Comparison of ENCODE assay signal across 8 cellular contexts in the genomic region with DNA sequence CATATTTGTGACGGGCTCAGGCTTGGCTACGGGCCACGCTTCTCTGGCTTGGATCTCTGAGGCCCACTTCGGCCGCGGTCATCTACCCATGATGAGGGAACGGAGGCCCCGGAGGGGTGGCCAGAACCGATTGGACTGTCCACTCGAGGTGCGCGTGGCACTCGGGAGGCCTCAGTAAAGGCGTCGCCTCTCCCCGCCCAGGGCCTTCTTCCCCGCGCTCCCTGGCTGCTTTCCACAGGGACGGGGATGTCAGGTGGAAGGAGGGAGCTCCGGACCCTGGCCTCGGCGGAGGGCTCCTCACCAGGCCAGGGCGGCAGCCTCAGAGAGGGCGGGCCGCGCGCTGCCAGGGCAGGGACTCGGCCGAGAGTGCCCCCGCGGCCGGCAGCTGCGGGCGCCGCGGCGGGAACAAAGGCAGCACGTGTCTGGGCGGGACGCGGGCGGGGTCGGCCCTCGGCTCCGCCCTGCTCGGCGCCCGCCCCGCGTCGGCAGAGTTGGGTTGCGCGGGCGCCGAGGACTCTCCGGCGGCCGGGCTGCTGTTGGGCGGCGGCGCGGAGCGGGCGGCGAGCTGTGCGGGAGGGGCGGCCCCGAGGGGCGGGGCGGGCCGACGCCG. TPM values are rescaled to one million over a fixed set of nuclear protein-coding genes. Genes with fewer than 3 reads are reported as not detected.
DNase-seq lines count a peak whose midpoint lies in the region; ATAC-seq, FAIRE-seq and TF ChIP-seq lines count a peak whose summit lies in the region.

No MANE protein-coding gene starts in this region.

- DNase-seq in GM03348 (ENCODE audit: low spot score), result peak; percentile 96
- no peak for DNase-seq in HFF-Myc (ENCODE audit: extremely low read depth, low read depth)
- peak; percentile 86 to 95 (median 94) for DNase-seq in NCI-H1417 (lab: John Stamatoyannopoulos, UW)
- peak; percentile 58 for DNase-seq in T-helper 9 cell
- peak; percentile 88 to 94 (median 92) for DNase-seq in K562 (ENCODE audit: extremely low read depth in 1 of 4, low spot score in 3 of 4)
- peak; percentile 46 to 71 for DNase-seq in gastrocnemius medialis

- CTCF ChIA-PET in K562 (lab: Yijun Ruan, JAX; ENCODE audit: low intra/inter-chr PET ratio), result no interaction called here

- TF ChIP-seq EP300 in K562 (IDR thresholded peaks at IDR 0.05; ENCODE audit: low read length), result no peak

- H3K36me3 ChIP-seq in K562 (ENCODE audit: control insufficient read depth, insufficient read depth, low read length) (peaks cover 57% of the 10 kb centered on the region; the same call in 2 of the 3 replicates), iPS-15b (ENCODE audit: control insufficient read depth, insufficient read depth, low read length) (peaks cover 14% of the 10 kb centered on the region), gastrocnemius medialis (peaks cover 0 to 21% of the 10 kb centered on the region in 2 donors)

- ATAC-seq in K562 (peak; percentile 90), gastrocnemius medialis (peak; percentile 72 to 73), GM21528 (IDR thresholded peaks at IDR 0.05; ENCODE audit: low FRiP score, unreplicated experiment) (no peak)

- in situ Hi-C loops in K562 (cut with MboI), result no loop called here
- in situ Hi-C loops in gastrocnemius medialis (cut with MboI; ENCODE audit: low sequenced_read_pairs in 4 of 4), result loop anchor here in 1 of 4 donors (25.0 kb wide), 1 partner anchor 401 kb away; a partner anchor contains a TSS

- TF ChIP-seq CTCF in HFF-Myc (IDR thresholded peaks at IDR 0.05; ENCODE audit: low read depth, low read length, missing control alignments) (no peak), K562 (IDR thresholded peaks at IDR 0.05 in 2 of 3, conservative IDR thresholded peaks at IDR 0.05 in 1 of 3; ENCODE audit: insufficient read depth in 2 of 3, low read depth in 1 of 3, low read length in 3 of 3) (peak in 1 of 3 experiments; percentile 0; a peak in 1 of 6 replicates), gastrocnemius medialis (IDR thresholded peaks at IDR 0.05 in 4 of 5, conservative IDR thresholded peaks at IDR 0.05 in 1 of 5) (no peak)

- BruUV-seq in K562 (replicated peaks; lab: Mats Ljungman, UMichigan), result no TSS peak

- H3K27ac ChIP-seq in K562 (ENCODE audit: extremely low read depth, low read depth, low read length) (peak overlapping the region; percentile 78), gastrocnemius medialis (peak overlapping the region; percentile 79 to 93 (median 86))

- H2AFZ ChIP-seq in K562 (ENCODE audit: low read depth, low read length), result peak overlapping the region; percentile 91

- no peaks in the 10 kb centered on the region for H3K9me3 ChIP-seq in K562 (replicated peaks; ENCODE audit: control insufficient read depth, insufficient read depth, low read depth, low read length)
- H3K9me3 ChIP-seq in iPS-15b (ENCODE audit: control insufficient read depth, insufficient read depth, low read length), result no peaks in the 10 kb centered on the region
- no peaks in the 10 kb centered on the region for H3K9me3 ChIP-seq in gastrocnemius medialis

- H3K9ac ChIP-seq in K562 (ENCODE audit: insufficient read depth in 1 of 2, low read depth in 2 of 2, low read length in 2 of 2) (peak overlapping the region; percentile 62 to 91), iPS-15b (ENCODE audit: low read depth, low read length) (peak overlapping the region; percentile 47)

- peaks cover 17% of the 10 kb centered on the region; the same call in 2 of the 3 replicates for H3K79me2 ChIP-seq in K562 (ENCODE audit: control insufficient read depth, insufficient read depth, low read length)

- TF ChIP-seq POLR2A in K562 (conservative IDR thresholded peaks at IDR 0.05) (peak; percentile 62), gastrocnemius medialis (IDR thresholded peaks at IDR 0.05) (peak in 1 of 2 donors; percentile 59)

- no peaks in the 10 kb centered on the region for H3K9me1 ChIP-seq in K562 (ENCODE audit: control insufficient read depth, insufficient read depth, low read length)

- WGBS in K562 (ENCODE audit: insufficient coverage, low coverage, missing lambda C conversion rate), result 14% methylated on average over 25 of the region's 73 CpGs

- H3K27me3 ChIP-seq in K562 (ENCODE audit: control insufficient read depth in 2 of 2, insufficient read depth in 2 of 2, low read length in 2 of 2) (no peaks in the 10 kb centered on the region), iPS-15b (ENCODE audit: control insufficient read depth, insufficient read depth, low read length) (no peaks in the 10 kb centered on the region), gastrocnemius medialis (no peaks in the 10 kb centered on the region)

- peak overlapping the region; percentile 65 for H3K4me3 ChIP-seq in HFF-Myc (replicated peaks; ENCODE audit: low read depth, low read length)
- peak overlapping the region; percentile 56 for H3K4me3 ChIP-seq in K562
- H3K4me3 ChIP-seq in iPS-15b (ENCODE audit: low read depth, low read length), result peak overlapping the region; percentile 46
- H3K4me3 ChIP-seq in gastrocnemius medialis, result peak overlapping the region; percentile 48 to 75 (median 55)

- H3K4me2 ChIP-seq in K562 (ENCODE audit: insufficient read depth, low read length), result peak overlapping the region; percentile 73

- FAIRE-seq in K562 (lab: Jason Lieb, UNC), result peak; percentile 19

- H3K4me1 ChIP-seq in K562 (replicated peaks in 1 of 2; ENCODE audit: control insufficient read depth in 2 of 2, insufficient read depth in 2 of 2, low read length in 2 of 2) (peaks cover 11 to 46% of the 10 kb centered on the region in 2 experiments; a peak in 4 of 5 replicates), iPS-15b (ENCODE audit: control insufficient read depth, insufficient read depth, low read length) (peaks cover 17% of the 10 kb centered on the region), gastrocnemius medialis (peaks cover 12 to 26% of the 10 kb centered on the region in 2 donors)

- intact Hi-C loops in K562 (cut with micrococcal nuclease), result loop anchor here (10.0 kb wide), 1 partner anchor 169 kb away; no protein-coding TSS in a partner anchor
- intact Hi-C loops in gastrocnemius medialis (cut with DNase I; ENCODE audit: low total_unique reads), result loop anchor here (5.0 kb wide), 1 partner anchor 271 kb away; no protein-coding TSS in a partner anchor

- TF ChIP-seq RAD21 in K562 (CRISPR knock-in tag; conservative IDR thresholded peaks at IDR 0.05 in 1 of 2, IDR thresholded peaks at IDR 0.05 in 1 of 2), result no peak

- POLR2A ChIA-PET in K562 (lab: Yijun Ruan, JAX), result interaction anchor here (0.6 to 2.5 kb wide), 9 partner anchors 9 to 620 kb away, joined by 3 to 9 read pairs (median 4); no protein-coding TSS in a partner anchor

- peaks cover 10% of the 10 kb centered on the region; the same call in 1 of the 2 replicates for H4K20me1 ChIP-seq in K562 (replicated peaks; ENCODE audit: control insufficient read depth, insufficient read depth, low read length)

TF ChIP-seq in K562, 482 proteins besides CTCF, POLR2A, EP300 and RAD21 (continues in another document):
- TF ChIP-seq, protein P1, sequence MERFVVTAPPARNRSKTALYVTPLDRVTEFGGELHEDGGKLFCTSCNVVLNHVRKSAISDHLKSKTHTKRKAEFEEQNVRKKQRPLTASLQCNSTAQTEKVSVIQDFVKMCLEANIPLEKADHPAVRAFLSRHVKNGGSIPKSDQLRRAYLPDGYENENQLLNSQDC (CRISPR knock-in tag; IDR thresholded peaks at IDR 0.05), result no peak
- TF ChIP-seq ZFX (CRISPR knock-in tag; IDR thresholded peaks at IDR 0.05), result peak; percentile 66
- no peak for TF ChIP-seq RAD51 (IDR thresholded peaks at IDR 0.05; ENCODE audit: borderline replicate concordance, low read depth)

RNA-seq across cellular contexts. Expression of a gene that starts 0.6 kb away (rescaled TPM):
- total RNA-seq in K562 (2011; cell fraction: chromatin; rRNA removed; ENCODE audit: low replicate concordance), result 4.2 and 6.9 TPM in 2 replicates
- 5.5 and 5.9 TPM in 2 replicates for total RNA-seq in K562 (2011; cell fraction: nucleolus; rRNA removed)
- total RNA-seq in K562 (2011; cell fraction: nucleoplasm; rRNA removed), result 3.9 and 4.9 TPM in 2 replicates
- total RNA-seq in K562 (2014; rRNA removed) (2.5 and 3.1 TPM in 2 replicates), K562 (2014; rRNA removed; fragmentation: Illumina TruSeq; extraction: Trizol) (1.9 and 2.3 TPM in 2 replicates), K562 (2015; rRNA removed; fragmentation: Illumina TruSeq; extraction: Trizol) (2.6 and 3.1 TPM in 2 replicates), K562 (2021) (4.5 and 4.8 TPM in 2 replicates), gastrocnemius medialis (1 to 10 TPM in 3 of 4 donors, under 1 TPM in 1; 0.15 to 2.2 (median 1.5) TPM)
- polyA plus RNA-seq in K562 (2011; rRNA removed) (0.79 and 1.4 TPM in 2 replicates), K562 (2014; fragmentation: Illumina TruSeq; extraction: Trizol) (2.4 TPM in 2 replicates), K562 (2014; fragmentation: Nextera tagmentation; extraction: Ambion mirVana) (under 1 TPM; 0.10 to 0.20 TPM), K562 (2014; rRNA removed) (1.8 and 2.0 TPM in 2 replicates)
- 0.66 and 1.7 TPM in 2 replicates for polyA plus RNA-seq in K562 (2011; cell fraction: cytosol; rRNA removed)
- 2.0 and 5.0 TPM in 2 replicates for polyA plus RNA-seq in K562 (2011; cell fraction: nucleus; rRNA removed)
- polyA plus RNA-seq in K562 (2012), result 1.1 and 2.1 TPM in 2 replicates
- polyA minus RNA-seq in K562 (2011; rRNA and poly(A)+ RNA removed), result 0.72 and 1.6 TPM in 2 replicates
- 1.5 and 2.0 TPM in 2 replicates for polyA minus RNA-seq in K562 (2011; cell fraction: cytosol; rRNA and poly(A)+ RNA removed)
- polyA minus RNA-seq in K562 (2011; cell fraction: nucleus; rRNA and poly(A)+ RNA removed), result 2.3 and 3.9 TPM in 2 replicates

RNA-seq across cellular contexts. Expression of a gene that starts 41.9 kb away (rescaled TPM):
- total RNA-seq in K562 (2011; cell fraction: chromatin; rRNA removed; ENCODE audit: low replicate concordance), result 182 and 249 TPM in 2 replicates
- total RNA-seq in K562 (2011; cell fraction: nucleolus; rRNA removed), result 104 and 110 TPM in 2 replicates
- 139 and 186 TPM in 2 replicates for total RNA-seq in K562 (2011; cell fraction: nucleoplasm; rRNA removed)
- total RNA-seq in K562 (2014; rRNA removed) (77.1 and 104 TPM in 2 replicates), K562 (2014; rRNA removed; fragmentation: Illumina TruSeq; extraction: Trizol) (118 and 128 TPM in 2 replicates), K562 (2015; rRNA removed; fragmentation: Illumina TruSeq; extraction: Trizol) (109 and 127 TPM in 2 replicates), K562 (2021) (169 and 171 TPM in 2 replicates), gastrocnemius medialis (100 to 1,000 TPM in 3 of 4 donors, 10 to 100 TPM in 1; 81.7 to 215 (median 191) TPM)
- polyA plus RNA-seq in K562 (2011; rRNA removed) (97.6 and 185 TPM in 2 replicates), K562 (2014; fragmentation: Illumina TruSeq; extraction: Trizol) (125 and 137 TPM in 2 replicates), K562 (2014; fragmentation: Nextera tagmentation; extraction: Ambion mirVana) (100 to 1,000 TPM; 316 to 378 TPM), K562 (2014; rRNA removed) (142 and 158 TPM in 2 replicates)
- polyA plus RNA-seq in K562 (2011; cell fraction: cytosol; rRNA removed), result 51.9 and 80.2 TPM in 2 replicates
- 56.7 and 72.5 TPM in 2 replicates for polyA plus RNA-seq in K562 (2011; cell fraction: nucleus; rRNA removed)
- 51.5 and 151 TPM in 2 replicates for polyA plus RNA-seq in K562 (2012)
- 138 and 285 TPM in 2 replicates for polyA minus RNA-seq in K562 (2011; rRNA and poly(A)+ RNA removed)
- polyA minus RNA-seq in K562 (2011; cell fraction: cytosol; rRNA and poly(A)+ RNA removed), result 46.8 and 99.5 TPM in 2 replicates
- polyA minus RNA-seq in K562 (2011; cell fraction: nucleus; rRNA and poly(A)+ RNA removed), result 52.4 and 62.1 TPM in 2 replicates
